In genomic region chr3:170418422-170419300, GRCh38 we compare ENCODE assay signal across 8 cellular contexts. TPM values are rescaled to one million over a fixed set of nuclear protein-coding genes. Genes with fewer than 3 reads are reported as not detected.
DNase-seq lines count a peak whose midpoint lies in the region; ATAC-seq and TF ChIP-seq lines count a peak whose summit lies in the region.

Gene CLDN11, plus strand, starts transcription at chr3:170418868. Its CDS starts 199 bp downstream, at chr3:170419067.

- CTCF ChIA-PET in T-cell (lab: Charles Lee), result interaction anchor here in 1 of 2 donors (0.5 kb wide), 1 partner anchor 110 kb away, joined by 10 read pairs; no protein-coding TSS in a partner anchor

- peak within 1 kb of the TSS; percentile 73 to 82 (median 79) for H3K4me3 Mint-ChIP-seq in T-cell

- H3K27ac ChIP-seq in muscle layer of duodenum (ENCODE audit: low read length) (no peak within 1 kb of the TSS), vagina (peak within 1 kb of the TSS; percentile 68)

- POLR2A ChIA-PET in T-cell (lab: Charles Lee), result no interaction called here

- peaks cover 13 to 21% (median 19%) of the 10 kb centered on the region in 3 donors for H3K4me1 Mint-ChIP-seq in T-cell

- peak in 1 of 2 donors; percentile 71 for TF ChIP-seq POLR2A in vagina (IDR thresholded peaks at IDR 0.05)

- intact Hi-C loops in Right ventricle myocardium inferior (cut with DNase I), result no loop called here
- intact Hi-C loops in cardiac septum (cut with DNase I), result no loop called here
- intact Hi-C loops in vagina (cut with DNase I), result loop anchor here (5.0 kb wide), 1 partner anchor 394 kb away; no protein-coding TSS in a partner anchor

- H3K4me3 ChIP-seq in fibroblast of mammary gland (ENCODE audit: control insufficient read depth, low read depth, low read length) (peak within 1 kb of the TSS; percentile 97), muscle layer of duodenum (ENCODE audit: low read depth in 1 of 2, low read length in 2 of 2) (peak within 1 kb of the TSS; percentile 62 to 74), vagina (peak within 1 kb of the TSS; percentile 52 to 58)

- H3K27me3 ChIP-seq in muscle layer of duodenum (ENCODE audit: low read depth, low read length) (peaks cover 9% of the 10 kb centered on the region), vagina (no peaks in the 10 kb centered on the region)

- H3K27ac Mint-ChIP-seq in T-cell, result peak within 1 kb of the TSS in 1 of 2 donors; percentile 77

- peaks cover 0 to 20% of the 10 kb centered on the region in 2 donors for H3K4me1 ChIP-seq in muscle layer of duodenum (ENCODE audit: control insufficient read depth in 1 of 2, insufficient read depth in 2 of 2, low read length in 2 of 2)
- peaks cover 29% of the 10 kb centered on the region for H3K4me1 ChIP-seq in vagina

- H3K9me3 ChIP-seq in muscle layer of duodenum (ENCODE audit: control insufficient read depth in 1 of 2, low read length in 2 of 2), result no peaks in the 10 kb centered on the region
- H3K9me3 ChIP-seq in vagina, result no peaks in the 10 kb centered on the region

- H3K9me3 Mint-ChIP-seq in T-cell, result no peaks in the 10 kb centered on the region

- ATAC-seq in Right ventricle myocardium inferior (peak; percentile 48), T-cell (replicated peaks in 1 of 4) (peak in 2 of 4 experiments; percentile 16 to 34), GM21526 (IDR thresholded peaks at IDR 0.05; ENCODE audit: low FRiP score, unreplicated experiment) (no peak)

- no peaks in the 10 kb centered on the region for H3K36me3 ChIP-seq in muscle layer of duodenum (ENCODE audit: control insufficient read depth in 1 of 2, insufficient read depth in 2 of 2, low read length in 2 of 2)
- no peaks in the 10 kb centered on the region for H3K36me3 ChIP-seq in vagina

- peak; percentile 72 for DNase-seq in Right ventricle myocardium inferior (ENCODE audit: missing footprints)
- no peak for DNase-seq in cardiac septum (ENCODE audit: low spot score)
- no peak for DNase-seq in T-cell
- peak; percentile 63 for DNase-seq in fibroblast of mammary gland (ENCODE audit: low read depth)
- DNase-seq in vagina (ENCODE audit: extremely low spot score in 2 of 2), result no peak
- no peak for DNase-seq in DMS114 treated with DMSO at 0.1 percent for 48 hours (lab: John Stamatoyannopoulos, UW; ENCODE audit: unreplicated experiment)

- peaks cover 36 to 41% of the 10 kb centered on the region in 2 donors for H3K27me3 Mint-ChIP-seq in T-cell

- peak; percentile 6 for TF ChIP-seq CTCF in fibroblast of mammary gland (conservative IDR thresholded peaks at IDR 0.05; ENCODE audit: control insufficient read depth, insufficient read depth, low read depth, low read length)
- TF ChIP-seq CTCF in vagina (IDR thresholded peaks at IDR 0.05), result no peak

- H3K36me3 Mint-ChIP-seq in T-cell, result no peaks in the 10 kb centered on the region

RNA-seq across cellular contexts. Expression of gene CLDN11, which starts in this region (rescaled TPM):
- total RNA-seq in Right ventricle myocardium inferior, result 2.7 TPM
- 2.9 TPM for total RNA-seq in cardiac septum
- total RNA-seq in T-cell, result under 1 TPM in 3 of 5 donors, not detected in 2; 0.51 to 0.76 (median 0.70) TPM
- 136 TPM for total RNA-seq in vagina

Comparison
In these comparisons a context has a peak if more than half of its experiments do, and no peak if none do; other contexts are left out.
1. RNA of gene CLDN11 (total RNA-seq): 136 TPM in vagina (single experiment); 2.9 TPM in cardiac septum (single experiment), 2.7 TPM in Right ventricle myocardium inferior (single experiment) and 0.51 to 0.76 TPM in T-cell; every median in the first group is over 10 times any median in the second.
2. DNase-seq: peak in Right ventricle myocardium inferior (single experiment) and fibroblast of mammary gland (single experiment); none in cardiac septum (single experiment), T-cell (0 of 34), vagina (0 of 2) and DMS114 treated with DMSO at 0.1 percent for 48 hours (single experiment).
3. Peak in every context shown above with its lines, with median percentiles within 50 percentile points of each other: H3K4me3 ChIP-seq.